ENCODE assay signal across 8 cellular contexts in the genomic region with DNA sequence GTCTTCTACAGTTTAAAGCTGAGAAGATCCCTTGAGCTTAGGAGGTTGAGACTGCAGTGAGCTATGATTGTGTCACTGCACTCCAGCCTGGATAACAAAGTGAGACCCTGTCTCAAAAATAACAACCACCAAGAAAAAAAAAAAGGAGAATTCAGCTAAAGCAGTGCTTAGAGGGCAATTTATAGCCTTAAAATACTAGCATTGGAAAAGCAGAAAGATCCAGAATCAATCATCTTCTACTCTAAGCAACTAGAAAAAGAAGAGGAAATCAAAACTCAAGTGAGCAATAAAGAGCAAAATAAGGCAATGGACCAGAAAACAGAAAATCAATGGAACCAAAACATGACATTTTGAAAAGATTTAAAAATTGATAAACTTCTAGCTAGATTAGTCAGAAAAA. TPM values are rescaled to one million over a fixed set of nuclear protein-coding genes. Genes with fewer than 3 reads are reported as not detected.
DNase-seq lines count a peak whose midpoint lies in the region; ATAC-seq and TF ChIP-seq lines count a peak whose summit lies in the region.

No MANE protein-coding gene starts in this region.

- no peak for ATAC-seq in GM19035 (IDR thresholded peaks at IDR 0.05; ENCODE audit: unreplicated experiment)

- H3K4me3 ChIP-seq in adrenal gland = peak overlapping the region in 3 of 4 donors; percentile 20 to 86 (median 79)
- peak overlapping the region in 1 of 2 experiments; percentile 72 for H3K4me3 ChIP-seq in mesenchymal stem cell (ENCODE audit: insufficient read depth in 1 of 2, low read depth in 1 of 2, low read length in 2 of 2)

- H3K36me3 ChIP-seq in adrenal gland (replicated peaks in 1 of 2) (no peaks in the 10 kb centered on the region), mesenchymal stem cell (ENCODE audit: control insufficient read depth in 1 of 2, insufficient read depth in 2 of 2, low read depth in 1 of 2, low read length in 2 of 2) (no peaks in the 10 kb centered on the region)

- in situ Hi-C loops in GM13977 (cut with MboI; ENCODE audit: low pct_unique_long_range_greater_than_20kb, low sequenced_read_pairs, unreplicated experiment) = no loop called here

- H2BK15ac ChIP-seq in mesenchymal stem cell (ENCODE audit: low read depth, poor library complexity, severe bottlenecking) = no peak overlapping the region

- peak overlapping the region; percentile 83 for H3K27ac Mint-ChIP-seq in activated naive CD4-positive, alpha-beta T cell treated with anti-CD3 and anti-CD28 coated beads for 36 hours
- peak overlapping the region; percentile 83 for H3K27ac Mint-ChIP-seq in type B pancreatic cell

- DNase-seq in activated naive CD4-positive, alpha-beta T cell treated with anti-CD3 and anti-CD28 coated beads for 36 hours = no peak
- DNase-seq in activated naive CD4-positive, alpha-beta T cell treated with Interleukin-2 at 50 U/mL for 16 hours = no peak
- DNase-seq in adrenal gland (no peak), mesenchymal stem cell (no peak), type B pancreatic cell (ENCODE audit: extremely low spot score, unreplicated experiment) (no peak), GM13977 (ENCODE audit: low spot score) (no peak), GM20000 (ENCODE audit: low spot score) (no peak)

- H3K4me3 Mint-ChIP-seq in activated naive CD4-positive, alpha-beta T cell treated with anti-CD3 and anti-CD28 coated beads for 36 hours = peak overlapping the region; percentile 88
- H3K4me3 Mint-ChIP-seq in type B pancreatic cell = peak overlapping the region; percentile 89

- H3K4me1 Mint-ChIP-seq in activated naive CD4-positive, alpha-beta T cell treated with anti-CD3 and anti-CD28 coated beads for 36 hours (ENCODE audit: low read depth) = peaks cover 29% of the 10 kb centered on the region
- peaks cover 19% of the 10 kb centered on the region for H3K4me1 Mint-ChIP-seq in type B pancreatic cell (ENCODE audit: unreplicated experiment)

- CTCF ChIA-PET in activated naive CD4-positive, alpha-beta T cell treated with anti-CD3 and anti-CD28 coated beads for 36 hours (lab: Charles Lee) = interaction anchor here (0.8 to 2.4 kb wide), 7 partner anchors 11 to 146 kb away, joined by 3 to 18 read pairs (median 5); partner anchors contain the start of genes ANAPC4, SEPSECS and ZCCHC4

- H3K79me1 ChIP-seq in mesenchymal stem cell (replicated peaks; ENCODE audit: low read length, poor library complexity, severe bottlenecking) = peaks cover 5% of the 10 kb centered on the region

- H3K9me3 Mint-ChIP-seq in activated naive CD4-positive, alpha-beta T cell treated with anti-CD3 and anti-CD28 coated beads for 36 hours = peaks cover 12% of the 10 kb centered on the region
- H3K9me3 Mint-ChIP-seq in type B pancreatic cell = peaks cover 4% of the 10 kb centered on the region

- no peak overlapping the region for H2AFZ ChIP-seq in mesenchymal stem cell (ENCODE audit: low read depth, low read length)

- no peak overlapping the region for H2BK12ac ChIP-seq in mesenchymal stem cell (ENCODE audit: low read length in 2 of 2)

- no peak overlapping the region for H3K4me2 ChIP-seq in mesenchymal stem cell (ENCODE audit: low read length, poor library complexity, severe bottlenecking)

- H3K9me3 ChIP-seq in adrenal gland (replicated peaks in 1 of 3) (no peaks in the 10 kb centered on the region), mesenchymal stem cell (ENCODE audit: control insufficient read depth, low read length) (peaks cover 35% of the 10 kb centered on the region)

- peaks cover 26% of the 10 kb centered on the region for H3K36me3 Mint-ChIP-seq in activated naive CD4-positive, alpha-beta T cell treated with anti-CD3 and anti-CD28 coated beads for 36 hours (ENCODE audit: low read depth)
- peaks cover 12% of the 10 kb centered on the region for H3K36me3 Mint-ChIP-seq in type B pancreatic cell

- no peak overlapping the region for H2BK120ac ChIP-seq in mesenchymal stem cell (ENCODE audit: low read depth, low read length)

- H2BK5ac ChIP-seq in mesenchymal stem cell (ENCODE audit: low read depth, low read length, poor library complexity, severe bottlenecking) = no peak overlapping the region

- no peak overlapping the region for H2AK5ac ChIP-seq in mesenchymal stem cell (ENCODE audit: low read length, severe bottlenecking)

- H3K27me3 Mint-ChIP-seq in activated naive CD4-positive, alpha-beta T cell treated with anti-CD3 and anti-CD28 coated beads for 36 hours (ENCODE audit: low read depth) = no peaks in the 10 kb centered on the region
- no peaks in the 10 kb centered on the region for H3K27me3 Mint-ChIP-seq in type B pancreatic cell

- H3K27ac ChIP-seq in adrenal gland (peak overlapping the region in 3 of 5 donors; percentile 90 to 97 (median 96)), mesenchymal stem cell (ENCODE audit: low read length, poor library complexity, severe bottlenecking) (no peak overlapping the region)

- H3K14ac ChIP-seq in mesenchymal stem cell (ENCODE audit: low read length in 2 of 2) = no peak overlapping the region

- TF ChIP-seq CTCF in adrenal gland (IDR thresholded peaks at IDR 0.05) = no peak
- TF ChIP-seq CTCF in type B pancreatic cell (conservative IDR thresholded peaks at IDR 0.05) = no peak
- no peak for TF ChIP-seq CTCF in GM13977 (IDR thresholded peaks at IDR 0.05; ENCODE audit: extremely low read depth, insufficient read depth, missing control alignments)
- no peak for TF ChIP-seq CTCF in GM20000 (IDR thresholded peaks at IDR 0.05; ENCODE audit: extremely low read depth, missing control alignments)

- no peak overlapping the region for H4K91ac ChIP-seq in mesenchymal stem cell (ENCODE audit: low read length)

- no peak overlapping the region for H3K23ac ChIP-seq in mesenchymal stem cell (ENCODE audit: low read length in 2 of 2)

- no peak overlapping the region for H3K18ac ChIP-seq in mesenchymal stem cell (ENCODE audit: low read depth in 1 of 2, low read length in 2 of 2)

- H3K27me3 ChIP-seq in adrenal gland = no peaks in the 10 kb centered on the region
- no peaks in the 10 kb centered on the region for H3K27me3 ChIP-seq in mesenchymal stem cell (ENCODE audit: control insufficient read depth in 1 of 2, insufficient read depth in 1 of 2, low read length in 2 of 2)

- H3K4me1 ChIP-seq in adrenal gland (replicated peaks in 1 of 2) (peaks cover 4 to 10% of the 10 kb centered on the region in 2 donors), mesenchymal stem cell (ENCODE audit: control insufficient read depth, insufficient read depth, low read depth, low read length) (no peaks in the 10 kb centered on the region)

- H3K9ac ChIP-seq in mesenchymal stem cell (ENCODE audit: low read length) = peak overlapping the region; percentile 54

- no peak for TF ChIP-seq POLR2A in adrenal gland (IDR thresholded peaks at IDR 0.05)

- no peak overlapping the region for H3K4ac ChIP-seq in mesenchymal stem cell (ENCODE audit: low read depth in 1 of 2, low read length in 2 of 2)

- intact Hi-C loops in activated naive CD4-positive, alpha-beta T cell treated with anti-CD3 and anti-CD28 coated beads for 36 hours (cut with micrococcal nuclease) = loop anchor here (1.0 to 10.0 kb wide), 7 partner anchors 8 to 1082 kb away; partner anchors contain the start of genes SEL1L3, SEPSECS, SMIM20 and ZCCHC4
- intact Hi-C loops in adrenal gland (cut with DNase I) = loop anchor here (10.0 kb wide), 2 partner anchors 48 to 58 kb away; no protein-coding TSS in a partner anchor

- H4K8ac ChIP-seq in mesenchymal stem cell (ENCODE audit: low read length) = no peak overlapping the region

RNA-seq across cellular contexts. Expression of gene PI4K2B, which starts 0.6 kb away (rescaled TPM):
- total RNA-seq in activated naive CD4-positive, alpha-beta T cell treated with anti-CD3 and anti-CD28 coated beads for 36 hours = 10 to 100 TPM; 38.0 to 40.1 TPM
- total RNA-seq in adrenal gland (10 to 100 TPM in 7 of 8 donors, 1 to 10 TPM in 1; 7.2 to 29.3 (median 13.6) TPM), type B pancreatic cell (ENCODE audit: low replicate concordance) (14.1 and 19.2 TPM in 2 replicates)
- 10 to 100 TPM in 1 of 3 donors, 1 to 10 TPM in 2; 4.6 to 28.8 (median 4.6) TPM for polyA plus RNA-seq in adrenal gland
- polyA plus RNA-seq in mesenchymal stem cell (2013, experiment 1 of 2) = 13.6 TPM
- polyA plus RNA-seq in mesenchymal stem cell (2013, experiment 2 of 2) = 13.9 TPM
